Comparison of ENCODE assay signal across 8 cellular contexts in genomic region chr7:107661865-107662379, GRCh38. TPM values are rescaled to one million over a fixed set of nuclear protein-coding genes. Genes with fewer than 3 reads are reported as not detected.
DNase-seq lines count a peak whose midpoint lies in the region; ATAC-seq and TF ChIP-seq lines count a peak whose summit lies in the region.

No MANE protein-coding gene starts in this region.

- no peak overlapping the region for H3K4me2 ChIP-seq in MM.1S (ENCODE audit: low read depth, low read length)

- no peak overlapping the region for H3K27ac ChIP-seq in iPS-18a (ENCODE audit: low read length)
- H3K27ac ChIP-seq in suprapubic skin = no peak overlapping the region
- no peak overlapping the region for H3K27ac ChIP-seq in MM.1S (ENCODE audit: low read length)

- DNase-seq in activated CD4-positive, alpha-beta T cell treated with anti-CD3 and anti-CD28 coated beads for 36 hours = no peak
- DNase-seq in activated CD4-positive, alpha-beta T cell treated with anti-CD3 and anti-CD28 coated beads, Interleukin-2, amount 50 U/mL, for 1 hour = no peak
- no peak for DNase-seq in activated CD4-positive, alpha-beta memory T cell treated with anti-CD3 and anti-CD28 coated beads for 36 hours
- DNase-seq in suprapubic skin (ENCODE audit: low spot score in 2 of 2) = no peak
- DNase-seq in MM.1S = no peak

- no peak overlapping the region for H3K27ac Mint-ChIP-seq in activated CD4-positive, alpha-beta T cell treated with anti-CD3 and anti-CD28 coated beads for 36 hours
- H3K27ac Mint-ChIP-seq in activated CD4-positive, alpha-beta memory T cell treated with anti-CD3 and anti-CD28 coated beads for 36 hours = no peak overlapping the region

- peak overlapping the region; percentile 66 for H3K4me3 ChIP-seq in iPS-18a (ENCODE audit: low read length)
- H3K4me3 ChIP-seq in suprapubic skin = peak overlapping the region; percentile 55
- H3K4me3 ChIP-seq in MM.1S (ENCODE audit: low read length) = no peak overlapping the region

- ATAC-seq in activated CD4-positive, alpha-beta T cell treated with anti-CD3 and anti-CD28 coated beads for 36 hours = no peak
- ATAC-seq in GM19035 (IDR thresholded peaks at IDR 0.05; ENCODE audit: unreplicated experiment) (no peak), GM21576 (IDR thresholded peaks at IDR 0.05; ENCODE audit: unreplicated experiment) (no peak)

- H3K36me3 ChIP-seq in iPS-18a (ENCODE audit: control insufficient read depth, low read depth, low read length) = no peaks in the 10 kb centered on the region
- H3K36me3 ChIP-seq in suprapubic skin = no peaks in the 10 kb centered on the region
- no peaks in the 10 kb centered on the region for H3K36me3 ChIP-seq in MM.1S (replicated peaks; ENCODE audit: insufficient read depth, low read length)

- no peak overlapping the region for H3K9ac ChIP-seq in iPS-18a (ENCODE audit: low read length)
- no peak overlapping the region for H3K9ac ChIP-seq in MM.1S (ENCODE audit: low read length)

- no peaks in the 10 kb centered on the region for H3K79me2 ChIP-seq in MM.1S (ENCODE audit: low read length)

- no peak for TF ChIP-seq EP300 in suprapubic skin (IDR thresholded peaks at IDR 0.05)

- POLR2A ChIA-PET in activated CD4-positive, alpha-beta T cell treated with anti-CD3 and anti-CD28 coated beads for 36 hours (lab: Charles Lee) = interaction anchor here (1.2 kb wide), 1 partner anchor 81 kb away, joined by 3 read pairs; no protein-coding TSS in a partner anchor
- POLR2A ChIA-PET in activated CD4-positive, alpha-beta memory T cell treated with anti-CD3 and anti-CD28 coated beads for 36 hours (lab: Charles Lee) = interaction anchor here (1.5 to 1.6 kb wide), 2 partner anchors 8 to 81 kb away, joined by 3 to 4 read pairs; no protein-coding TSS in a partner anchor

- H3K27me3 ChIP-seq in iPS-18a (ENCODE audit: control insufficient read depth, insufficient read depth, low read length) (peaks cover 80% of the 10 kb centered on the region), suprapubic skin (peaks cover 51% of the 10 kb centered on the region), MM.1S (replicated peaks; ENCODE audit: insufficient read depth, low read length) (no peaks in the 10 kb centered on the region)

- CTCF ChIA-PET in activated CD4-positive, alpha-beta T cell treated with anti-CD3 and anti-CD28 coated beads for 36 hours (lab: Charles Lee) = interaction anchor here (0.5 to 1.4 kb wide), 4 partner anchors 12 to 706 kb away, joined by 3 to 4 read pairs (median 3); no protein-coding TSS in a partner anchor
- CTCF ChIA-PET in activated CD4-positive, alpha-beta memory T cell treated with anti-CD3 and anti-CD28 coated beads for 36 hours (lab: Charles Lee) = interaction anchor here (0.8 to 2.4 kb wide), 9 partner anchors 27 to 218 kb away, joined by 3 to 8 read pairs (median 5); partner anchors contain the start of genes BCAP29, CBLL1, COG5 and DUS4L

- WGBS in suprapubic skin = 21% methylated on average over 13 of the region's 20 CpGs

- H3K9me3 ChIP-seq in iPS-18a (ENCODE audit: control insufficient read depth, low read depth, low read length) = no peaks in the 10 kb centered on the region
- H3K9me3 ChIP-seq in suprapubic skin = no peaks in the 10 kb centered on the region
- no peaks in the 10 kb centered on the region for H3K9me3 ChIP-seq in MM.1S (replicated peaks; ENCODE audit: insufficient read depth, low read length)

- peaks cover 18% of the 10 kb centered on the region for H3K27me3 Mint-ChIP-seq in activated CD4-positive, alpha-beta T cell treated with anti-CD3 and anti-CD28 coated beads for 36 hours
- peaks cover 11% of the 10 kb centered on the region for H3K27me3 Mint-ChIP-seq in activated CD4-positive, alpha-beta memory T cell treated with anti-CD3 and anti-CD28 coated beads for 36 hours

- no peaks in the 10 kb centered on the region for H4K20me1 ChIP-seq in MM.1S (ENCODE audit: insufficient read depth, low read length)

- H3K9me2 ChIP-seq in MM.1S (replicated peaks; ENCODE audit: insufficient read depth, low read length) = no peaks in the 10 kb centered on the region

- intact Hi-C loops in activated CD4-positive, alpha-beta T cell treated with anti-CD3 and anti-CD28 coated beads for 36 hours (cut with DNase I, micrococcal nuclease) = loop anchor here (2.0 to 10.0 kb wide), 7 partner anchors 80 to 495 kb away; partner anchors contain the start of genes HBP1 (in 2 of the 2), BCAP29 (in 1 of the 2), COG5 (in 1 of the 2) and DUS4L (in 1 of the 2)
- intact Hi-C loops in activated CD4-positive, alpha-beta memory T cell treated with anti-CD3 and anti-CD28 coated beads for 36 hours (cut with micrococcal nuclease) = loop anchor here (5.0 kb wide), 2 partner anchors 215 to 1315 kb away; no protein-coding TSS in a partner anchor

- no peak overlapping the region for H2AFZ ChIP-seq in MM.1S (ENCODE audit: low read length)

- H3K9me3 Mint-ChIP-seq in activated CD4-positive, alpha-beta T cell treated with anti-CD3 and anti-CD28 coated beads for 36 hours (ENCODE audit: low read depth) = no peaks in the 10 kb centered on the region
- no peaks in the 10 kb centered on the region for H3K9me3 Mint-ChIP-seq in activated CD4-positive, alpha-beta memory T cell treated with anti-CD3 and anti-CD28 coated beads for 36 hours

- peaks cover 4% of the 10 kb centered on the region for H3K4me1 ChIP-seq in iPS-18a (ENCODE audit: control insufficient read depth, low read depth, low read length)
- peaks cover 19% of the 10 kb centered on the region for H3K4me1 ChIP-seq in suprapubic skin
- no peaks in the 10 kb centered on the region for H3K4me1 ChIP-seq in MM.1S (ENCODE audit: low read length)

- H3K36me3 Mint-ChIP-seq in activated CD4-positive, alpha-beta T cell treated with anti-CD3 and anti-CD28 coated beads for 36 hours (ENCODE audit: low read depth) = no peaks in the 10 kb centered on the region
- H3K36me3 Mint-ChIP-seq in activated CD4-positive, alpha-beta memory T cell treated with anti-CD3 and anti-CD28 coated beads for 36 hours = no peaks in the 10 kb centered on the region

- no peaks in the 10 kb centered on the region for H3F3A ChIP-seq in MM.1S (ENCODE audit: insufficient read depth, low read length)

- TF ChIP-seq CTCF in suprapubic skin (IDR thresholded peaks at IDR 0.05) (no peak), MM.1S (IDR thresholded peaks at IDR 0.05; ENCODE audit: low read length) (no peak)

- H3K4me3 Mint-ChIP-seq in activated CD4-positive, alpha-beta T cell treated with anti-CD3 and anti-CD28 coated beads for 36 hours = peak overlapping the region; percentile 78
- H3K4me3 Mint-ChIP-seq in activated CD4-positive, alpha-beta memory T cell treated with anti-CD3 and anti-CD28 coated beads for 36 hours = peak overlapping the region; percentile 84

- peaks cover 31% of the 10 kb centered on the region for H3K4me1 Mint-ChIP-seq in activated CD4-positive, alpha-beta T cell treated with anti-CD3 and anti-CD28 coated beads for 36 hours
- peaks cover 30% of the 10 kb centered on the region for H3K4me1 Mint-ChIP-seq in activated CD4-positive, alpha-beta memory T cell treated with anti-CD3 and anti-CD28 coated beads for 36 hours (ENCODE audit: low read depth)

- no peak for TF ChIP-seq POLR2A in suprapubic skin (IDR thresholded peaks at IDR 0.05)

RNA-seq across cellular contexts. Expression of gene SLC26A4, which starts 1.3 kb away (rescaled TPM):
- 1 to 10 TPM; 1.5 to 2.1 TPM for total RNA-seq in activated CD4-positive, alpha-beta T cell treated with anti-CD3 and anti-CD28 coated beads for 36 hours
- total RNA-seq in activated CD4-positive, alpha-beta memory T cell treated with anti-CD3 and anti-CD28 coated beads for 36 hours = 1 to 10 TPM; 5.2 to 7.1 TPM
- total RNA-seq in suprapubic skin = under 1 TPM in 3 of 4 donors, not detected in 1; 0.13 to 0.26 (median 0.24) TPM
